In the genomic region with DNA sequence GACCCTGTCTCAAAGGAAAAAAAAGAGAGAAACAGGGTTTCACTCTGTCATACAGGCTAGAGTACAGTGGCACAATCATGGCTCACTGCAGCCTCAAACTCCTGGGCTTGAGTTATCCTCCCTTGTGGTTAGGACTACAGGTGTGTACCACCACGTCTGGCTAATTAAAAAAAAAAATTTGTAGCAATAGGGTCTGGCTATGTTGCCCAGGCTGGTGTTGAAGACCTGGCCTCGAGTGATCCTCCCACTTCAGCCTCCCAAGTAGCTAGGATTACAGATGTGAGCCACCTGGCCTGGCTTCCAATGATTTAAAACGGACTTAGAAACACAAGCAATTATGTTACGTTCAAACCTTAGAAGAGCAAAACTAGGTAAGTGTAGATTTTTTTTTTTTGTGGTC, we compare ENCODE assay signal across 8 cellular contexts. TPM values are rescaled to one million over a fixed set of nuclear protein-coding genes. Genes with fewer than 3 reads are reported as not detected.
"Had no signal": no experiment of that assay in that cellular context is flagged by ENCODE, and none has a peak within 500 bp of the region (broad histone marks: within the 10 kb centered on the region; RNA-seq: fewer than 3 reads in every experiment).

No MANE protein-coding gene starts in this region.

- H3K4me1 ChIP-seq: HAP-1 had no signal

- H3K9me3 ChIP-seq: HAP-1 had no signal

- H3K4me3 ChIP-seq: GM23248, HAP-1 had no signal

- H3K36me3 ChIP-seq: HAP-1 had no signal

- ATAC-seq: HCT116 had no signal

- H3K27ac ChIP-seq: GM23248 had no signal

- DNase-seq: GM23248, GOT3, H7, IMR-90 had no signal

RNA-seq across cellular contexts. Expression of a gene that starts 45.8 kb away (rescaled TPM):
- total RNA-seq: GM23248, H4, H7, HT-29, IMR-90 had no signal
